Comparison of ENCODE assay signal across 2 cellular contexts in genomic region chr5:7857918-7858632, GRCh38.
TF ChIP-seq lines count a peak whose summit lies in the region.

No MANE protein-coding gene starts in this region.

TF ChIP-seq in GM23338, 12 proteins besides CTCF, POLR2A, EP300 and RAD21:
- TF ChIP-seq NANOG (IDR thresholded peaks at IDR 0.05; ENCODE audit: borderline replicate concordance) (no peak), CREB1 (CRISPR knock-in tag; IDR thresholded peaks at IDR 0.05; ENCODE audit: low read depth) (no peak), STAT1 (IDR thresholded peaks at IDR 0.05; ENCODE audit: unreplicated experiment) (no peak), POLR2AphosphoS5 (IDR thresholded peaks at IDR 0.05; ENCODE audit: low read depth) (no peak)

TF ChIP-seq in K562, 482 proteins besides CTCF, POLR2A, EP300 and RAD21:
- TF ChIP-seq STAT5A (IDR thresholded peaks at IDR 0.05; ENCODE audit: borderline replicate concordance, low read length) (no peak), RREB1 (CRISPR knock-in tag; IDR thresholded peaks at IDR 0.05) (no peak), L3MBTL2 (IDR thresholded peaks at IDR 0.05) (peak; percentile 11; the same call in 1 of the 2 replicates), STAG1 (CRISPR knock-in tag; IDR thresholded peaks at IDR 0.05; ENCODE audit: borderline replicate concordance) (no peak), NFE2L1 (tag; IDR thresholded peaks at IDR 0.05; ENCODE audit: borderline replicate concordance, low read depth) (peak; percentile 88), MAFK (IDR thresholded peaks at IDR 0.05; ENCODE audit: low read length) (peak; percentile 81), SAFB (IDR thresholded peaks at IDR 0.05; ENCODE audit: borderline replicate concordance, low read depth, low read length) (no peak), HDGF (IDR thresholded peaks at IDR 0.05) (no peak), NCOA1 (IDR thresholded peaks at IDR 0.05; ENCODE audit: low read depth) (no peak), ARID3B (CRISPR knock-in tag; IDR thresholded peaks at IDR 0.05; ENCODE audit: borderline replicate concordance) (no peak), E2F8 (IDR thresholded peaks at IDR 0.05; ENCODE audit: low read depth, partially characterized antibody) (peak; percentile 29), HBP1 (CRISPR knock-in tag; IDR thresholded peaks at IDR 0.05) (no peak), NFE2 (IDR thresholded peaks at IDR 0.05; ENCODE audit: low read depth) (peak; percentile 93), MAFF (IDR thresholded peaks at IDR 0.05; ENCODE audit: low read length) (peak; percentile 89), DPF2 (IDR thresholded peaks at IDR 0.05) (peak; percentile 29; the same call in 1 of the 2 replicates), C11orf30 (IDR thresholded peaks at IDR 0.05; ENCODE audit: low read depth) (peak; percentile 91), MAFG (tag; conservative IDR thresholded peaks at IDR 0.05) (peak; percentile 95), ZNF316 (IDR thresholded peaks at IDR 0.05) (peak; percentile 94), BACH1 (tag; IDR thresholded peaks at IDR 0.05) (peak; percentile 83)
